25 cellular contexts compared by ENCODE assay signal in genomic region chr17:36614974-36615373, GRCh38. TPM values are rescaled to one million over a fixed set of nuclear protein-coding genes. Genes with fewer than 3 reads are reported as not detected.
"Had no signal": no experiment of that assay in that cellular context is flagged by ENCODE, and none has a peak within 500 bp of the region (broad histone marks: within the 10 kb centered on the region; RNA-seq: fewer than 3 reads in every experiment).

No MANE protein-coding gene starts in this region.

- H3K27me3 ChIP-seq: adrenal gland, ascending aorta, foreskin keratinocyte had no signal

- H3K36me3 Mint-ChIP-seq: activated naive CD8-positive, alpha-beta T cell; immature natural killer cell had no signal

- H3K27me3 Mint-ChIP-seq: activated B cell treated with CpG ODN at 0.5 μM for 24 hours; activated CD4-positive, alpha-beta T cell treated with anti-CD3 and anti-CD28 coated beads for 36 hours; activated naive CD8-positive, alpha-beta T cell; activated T-cell treated with anti-CD3 and anti-CD28 coated beads, Interleukin-2, amount 50 U/mL, for 24 hours; activated T-helper 17 cell treated with anti-CD3 and anti-CD28 coated beads, Interleukin-2, amount 50 U/mL, for 72 hours had no signal

- H3K4me3 ChIP-seq: adrenal gland, ascending aorta, coronary artery, left ventricle myocardium inferior, smooth muscle cell, transverse colon had no signal

- H3K27ac Mint-ChIP-seq: activated B cell treated with CpG ODN at 0.5 μM for 24 hours; activated CD4-positive, alpha-beta T cell treated with anti-CD3 and anti-CD28 coated beads for 36 hours; activated naive CD8-positive, alpha-beta T cell; activated T-cell treated with anti-CD3 and anti-CD28 coated beads, Interleukin-2, amount 50 U/mL, for 24 hours; activated T-helper 17 cell treated with anti-CD3 and anti-CD28 coated beads, Interleukin-2, amount 50 U/mL, for 72 hours; immature natural killer cell; stimulated activated memory B cell treated with anti-CD40 and anti-IgM and Interleukin-4, amounts not matched to agents 10 μg/mL and 1 μg/mL and 100 μg/mL, for 72 hours had no signal

- H3K36me3 ChIP-seq: adrenal gland, ascending aorta, left ventricle myocardium inferior, transverse colon had no signal

- H3K4me1 Mint-ChIP-seq: activated B cell treated with CpG ODN at 0.5 μM for 24 hours; activated CD4-positive, alpha-beta T cell treated with anti-CD3 and anti-CD28 coated beads for 36 hours; activated T-helper 17 cell treated with anti-CD3 and anti-CD28 coated beads, Interleukin-2, amount 50 U/mL, for 72 hours; immature natural killer cell; stimulated activated memory B cell treated with anti-CD40 and anti-IgM and Interleukin-4, amounts not matched to agents 10 μg/mL and 1 μg/mL and 100 μg/mL, for 72 hours had no signal

- DNase-seq: activated B cell treated with CpG ODN at 0.5 μM for 24 hours; activated CD4-positive, alpha-beta T cell treated with anti-CD3 and anti-CD28 coated beads for 36 hours; activated CD4-positive, alpha-beta T cell treated with anti-CD3 and anti-CD28 coated beads, Interleukin-2, amount 50 U/mL, for 4 hours; activated CD8-positive, alpha-beta memory T cell treated with anti-CD3 and anti-CD28 coated beads for 24 hours; activated CD8-positive, alpha-beta memory T cell treated with anti-CD3 and anti-CD28 coated beads, Interleukin-2, amount 50 U/mL, for 4 hours; activated T-cell treated with anti-CD3 and anti-CD28 coated beads, Interleukin-2, amount 50 U/mL, for 24 hours; cerebellar nuclear complex; foreskin keratinocyte; immature natural killer cell; kidney glomerular epithelial cell; left ventricle myocardium inferior; nucleus accumbens; stimulated activated CD4-positive, alpha-beta T cell treated with anti-CD3 and anti-CD28 coated beads, Interleukin-15, amount 100 ng/mL, for 24 hours; T-helper 9 cell; transverse colon had no signal

- H3K9me3 Mint-ChIP-seq: activated B cell treated with CpG ODN at 0.5 μM for 24 hours; activated T-cell treated with anti-CD3 and anti-CD28 coated beads, Interleukin-2, amount 50 U/mL, for 24 hours; activated T-helper 17 cell treated with anti-CD3 and anti-CD28 coated beads, Interleukin-2, amount 50 U/mL, for 72 hours; immature natural killer cell; nephron; stimulated activated memory B cell treated with anti-CD40 and anti-IgM and Interleukin-4, amounts not matched to agents 10 μg/mL and 1 μg/mL and 100 μg/mL, for 72 hours had no signal

- H3K4me3 Mint-ChIP-seq: activated B cell treated with CpG ODN at 0.5 μM for 24 hours; activated CD4-positive, alpha-beta T cell treated with anti-CD3 and anti-CD28 coated beads for 36 hours; activated naive CD8-positive, alpha-beta T cell; activated T-cell treated with anti-CD3 and anti-CD28 coated beads, Interleukin-2, amount 50 U/mL, for 24 hours; activated T-helper 17 cell treated with anti-CD3 and anti-CD28 coated beads, Interleukin-2, amount 50 U/mL, for 72 hours; immature natural killer cell; nephron; stimulated activated memory B cell treated with anti-CD40 and anti-IgM and Interleukin-4, amounts not matched to agents 10 μg/mL and 1 μg/mL and 100 μg/mL, for 72 hours had no signal

- H3K4me1 ChIP-seq: ascending aorta, foreskin keratinocyte, left ventricle myocardium inferior, parathyroid adenoma, transverse colon had no signal

- H3K9me3 ChIP-seq: adrenal gland, ascending aorta, left ventricle myocardium inferior, transverse colon had no signal

- ATAC-seq: activated CD4-positive, alpha-beta T cell treated with anti-CD3 and anti-CD28 coated beads for 36 hours; activated T-helper 17 cell treated with anti-CD3 and anti-CD28 coated beads, Interleukin-2, amount 50 U/mL, for 72 hours; foreskin keratinocyte; sciatic nerve; stimulated activated memory B cell treated with anti-CD40 and anti-IgM and Interleukin-4, amounts not matched to agents 10 μg/mL and 1 μg/mL and 100 μg/mL, for 72 hours had no signal

- H3K27ac ChIP-seq: adrenal gland, ascending aorta, coronary artery, foreskin keratinocyte, left ventricle myocardium inferior, parathyroid adenoma, transverse colon had no signal

RNA-seq across cellular contexts. Expression of gene MRM1, which starts 13.6 kb away (rescaled TPM):
- total RNA-seq: ascending aorta had no signal
